ENCODE assay signal across 9 cellular contexts in the genomic region with DNA sequence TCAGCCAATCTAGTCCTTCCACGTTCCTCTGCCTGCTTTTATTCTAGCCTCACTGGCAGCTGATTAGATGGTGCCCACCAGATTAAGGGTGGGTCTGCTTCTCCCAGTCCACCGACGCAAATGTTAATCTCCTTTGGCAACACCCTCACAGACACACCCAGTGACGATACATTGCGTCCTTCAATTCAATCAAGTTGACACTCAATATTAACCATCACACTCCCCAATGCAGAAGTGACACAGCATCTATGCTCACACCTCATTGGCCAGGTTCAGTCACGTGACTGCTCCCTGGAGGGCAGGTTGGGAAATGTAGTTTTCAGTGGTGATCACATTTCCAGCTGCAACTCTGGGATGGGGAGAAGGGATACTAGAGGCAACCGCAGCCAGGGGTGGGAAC. TPM values are rescaled to one million over a fixed set of nuclear protein-coding genes. Genes with fewer than 3 reads are reported as not detected.
DNase-seq lines count a peak whose midpoint lies in the region; ATAC-seq lines count a peak whose summit lies in the region.
"Had no signal": no experiment of that assay in that cellular context is flagged by ENCODE, and none has a peak within 500 bp of the region (broad histone marks: within the 10 kb centered on the region; RNA-seq: fewer than 3 reads in every experiment).

No MANE protein-coding gene starts in this region.

- DNase-seq in DMS153 (lab: John Stamatoyannopoulos, UW) (peak; percentile 17), DMS153 treated with DMSO at 0.1 percent for 48 hours (lab: John Stamatoyannopoulos, UW; ENCODE audit: unreplicated experiment) (no peak), H7 (peak; percentile 91), SW480 (ENCODE audit: low spot score) (peak; percentile 45), left lobe of liver (ENCODE audit: low spot score) (no peak), cerebellar nuclear complex (lab: John Stamatoyannopoulos, UW) (no peak), T-helper 1 cell (no peak)
- DNase-seq: hippocampal formation had no signal

- no peaks in the 10 kb centered on the region for H3K27me3 ChIP-seq in H7 (ENCODE audit: control insufficient read depth, insufficient read depth, low read length)

- no peak overlapping the region for H3K4me3 ChIP-seq in H7 (ENCODE audit: insufficient read depth, low read depth, low read length)

- ATAC-seq in left lobe of liver (peak; percentile 49), HG02571 (IDR thresholded peaks at IDR 0.05; ENCODE audit: unreplicated experiment) (no peak)

- no peaks in the 10 kb centered on the region for H3K36me3 ChIP-seq in H7 (replicated peaks; ENCODE audit: control insufficient read depth, insufficient read depth, low read length)

RNA-seq across cellular contexts. Expression of a gene that starts 13.0 kb away (rescaled TPM):
- 20.3 and 25.1 TPM in 2 replicates for total RNA-seq in H7 (2014; rRNA removed; shearing (Covaris generic))
- total RNA-seq in left lobe of liver = 49.7 TPM

RNA-seq across cellular contexts. Expression of a gene that starts 24.6 kb away (rescaled TPM):
- 46.5 and 69.8 TPM in 2 replicates for total RNA-seq in H7 (2014; rRNA removed; shearing (Covaris generic))
- total RNA-seq in left lobe of liver = 8.5 TPM

Comparison
In these comparisons a context has a peak if more than half of its experiments do, and no peak if none do; other contexts are left out.
1. DNase-seq: peak in DMS153 (single experiment), H7 (single experiment) and SW480 (single experiment); none in DMS153 treated with DMSO at 0.1 percent for 48 hours (single experiment), left lobe of liver (single experiment), cerebellar nuclear complex (0 of 2) and T-helper 1 cell (0 of 5).